15 cellular contexts compared by ENCODE assay signal in the genomic region with DNA sequence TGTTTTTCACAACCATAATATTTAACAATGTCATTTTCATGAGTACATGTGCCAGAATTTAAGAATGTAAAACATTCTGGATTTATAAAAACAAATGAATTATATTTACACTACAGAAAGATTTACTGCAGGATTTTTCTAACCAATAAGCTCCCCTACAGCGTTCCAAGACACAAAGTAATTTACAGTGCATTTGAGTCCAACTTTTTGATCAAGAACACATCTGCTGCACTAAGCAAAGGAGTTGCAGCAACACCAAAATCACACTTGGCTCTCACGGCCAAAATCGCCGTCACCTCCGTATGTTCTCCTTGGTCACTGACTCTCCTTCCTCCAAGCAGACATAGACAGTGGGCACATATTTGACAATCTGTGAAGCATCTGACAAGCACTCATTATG. TPM values are rescaled to one million over a fixed set of nuclear protein-coding genes. Genes with fewer than 3 reads are reported as not detected.
DNase-seq lines count a peak whose midpoint lies in the region; ATAC-seq and TF ChIP-seq lines count a peak whose summit lies in the region.
"Had no signal": no experiment of that assay in that cellular context is flagged by ENCODE, and none has a peak within 500 bp of the region (broad histone marks: within the 10 kb centered on the region; RNA-seq: fewer than 3 reads in every experiment).

No MANE protein-coding gene starts in this region.

- no TSS peak for BruUV-seq in Panc1 (replicated peaks; lab: Mats Ljungman, UMichigan)

- H3K4me3 Mint-ChIP-seq in activated T-cell treated with anti-CD3 and anti-CD28 coated beads, Interleukin-2, amount 50 U/mL, for 24 hours: no peak overlapping the region
- no peak overlapping the region for H3K4me3 Mint-ChIP-seq in activated T-cell treated with anti-CD3 and anti-CD28 coated beads, Interleukin-2, amount 50 U/mL, for 4 hours
- H3K4me3 Mint-ChIP-seq in osteocyte (ENCODE audit: unreplicated experiment): no peak overlapping the region

- CTCF ChIA-PET in Panc1 (lab: Charles Lee): no interaction called here

- peak overlapping the region; percentile 41 for H3K27ac Mint-ChIP-seq in activated T-cell treated with anti-CD3 and anti-CD28 coated beads, Interleukin-2, amount 50 U/mL, for 24 hours
- H3K27ac Mint-ChIP-seq in osteocyte (ENCODE audit: unreplicated experiment): peak overlapping the region; percentile 31

- DNase-seq in activated T-cell treated with anti-CD3 and anti-CD28 coated beads, Interleukin-2, amount 50 U/mL, for 24 hours: no peak
- no peak for DNase-seq in activated T-cell treated with anti-CD3 and anti-CD28 coated beads, Interleukin-2, amount 50 U/mL, for 4 hours
- DNase-seq in Panc1 (ENCODE audit: low read depth, low spot score) (no peak), esophagus squamous epithelium (lab: John Stamatoyannopoulos, UW) (no peak), osteocyte (ENCODE audit: extremely low spot score, unreplicated experiment) (no peak), RPMI8226 (no peak), lower lobe of right lung (no peak)
- DNase-seq: KG1; NCI-H1105 treated with DMSO at 0.1 percent for 48 hours; occipital lobe; stimulated activated CD4-positive, alpha-beta T cell treated with anti-CD3 and anti-CD28 coated beads, Interleukin-1b, Interleukin-23, amount 100 ng/mL, for 48 hours had no signal

- H3K27ac ChIP-seq in Panc1 (ENCODE audit: low read length) (peak overlapping the region; percentile 93; the same call in 1 of the 2 replicates), esophagus squamous epithelium (peak overlapping the region in 3 of 4 donors; percentile 86 to 92 (median 91)), lower lobe of right lung (no peak overlapping the region)
- H3K27ac ChIP-seq: SJSA1 had no signal

- H3K4me1 ChIP-seq in Panc1 (ENCODE audit: control insufficient read depth, insufficient read depth, low read length) (peaks cover 27% of the 10 kb centered on the region), esophagus squamous epithelium (peaks cover 22 to 61% (median 22%) of the 10 kb centered on the region in 3 donors), lower lobe of right lung (peaks cover 40% of the 10 kb centered on the region)

- H3K4me3 ChIP-seq in Panc1 (ENCODE audit: low read depth in 2 of 2, low read length in 2 of 2) (no peak overlapping the region), esophagus squamous epithelium (no peak overlapping the region), lower lobe of right lung (no peak overlapping the region)

- H3K36me3 Mint-ChIP-seq in activated T-cell treated with anti-CD3 and anti-CD28 coated beads, Interleukin-2, amount 50 U/mL, for 24 hours (ENCODE audit: low read depth): peaks cover 59% of the 10 kb centered on the region
- peaks cover 4% of the 10 kb centered on the region for H3K36me3 Mint-ChIP-seq in activated T-cell treated with anti-CD3 and anti-CD28 coated beads, Interleukin-2, amount 50 U/mL, for 4 hours (ENCODE audit: insufficient read depth)
- H3K36me3 Mint-ChIP-seq in osteocyte (ENCODE audit: unreplicated experiment): no peaks in the 10 kb centered on the region

- no peaks in the 10 kb centered on the region for H3K27me3 Mint-ChIP-seq in activated T-cell treated with anti-CD3 and anti-CD28 coated beads, Interleukin-2, amount 50 U/mL, for 24 hours
- no peaks in the 10 kb centered on the region for H3K27me3 Mint-ChIP-seq in activated T-cell treated with anti-CD3 and anti-CD28 coated beads, Interleukin-2, amount 50 U/mL, for 4 hours (ENCODE audit: low read depth)
- H3K27me3 Mint-ChIP-seq in osteocyte (ENCODE audit: unreplicated experiment): no peaks in the 10 kb centered on the region
- H3K27me3 Mint-ChIP-seq: memory B cell had no signal

- no peaks in the 10 kb centered on the region for H3K9me3 Mint-ChIP-seq in activated T-cell treated with anti-CD3 and anti-CD28 coated beads, Interleukin-2, amount 50 U/mL, for 24 hours
- no peaks in the 10 kb centered on the region for H3K9me3 Mint-ChIP-seq in activated T-cell treated with anti-CD3 and anti-CD28 coated beads, Interleukin-2, amount 50 U/mL, for 4 hours
- no peaks in the 10 kb centered on the region for H3K9me3 Mint-ChIP-seq in osteocyte (ENCODE audit: unreplicated experiment)
- H3K9me3 Mint-ChIP-seq: memory B cell had no signal

- intact Hi-C loops in Panc1 (cut with micrococcal nuclease; ENCODE audit: unreplicated experiment) (no loop called here), esophagus squamous epithelium (cut with DNase I) (no loop called here), lower lobe of right lung (cut with DNase I) (no loop called here)

- H3K36me3 ChIP-seq in Panc1 (ENCODE audit: control insufficient read depth, insufficient read depth, low read length) (no peaks in the 10 kb centered on the region), esophagus squamous epithelium (no peaks in the 10 kb centered on the region), lower lobe of right lung (no peaks in the 10 kb centered on the region)
- H3K36me3 ChIP-seq: SJSA1 had no signal

- in situ Hi-C loops in Panc1 (cut with HindIII; ENCODE audit: low pct_unique_long_range_greater_than_20kb, low sequenced_read_pairs): no loop called here

- POLR2A ChIA-PET in Panc1 (lab: Charles Lee): no interaction called here

- TF ChIP-seq POLR2A in esophagus squamous epithelium (IDR thresholded peaks at IDR 0.05): no peak

- H3K9me3 ChIP-seq in Panc1 (ENCODE audit: control insufficient read depth, insufficient read depth, low read depth, low read length): no peaks in the 10 kb centered on the region
- no peaks in the 10 kb centered on the region for H3K9me3 ChIP-seq in esophagus squamous epithelium
- no peaks in the 10 kb centered on the region for H3K9me3 ChIP-seq in lower lobe of right lung
- H3K9me3 ChIP-seq: SJSA1 had no signal

- 34 to 78% methylated on average over 5 of the region's 5 CpGs for WGBS in esophagus squamous epithelium, 2 donors

- peaks cover 61% of the 10 kb centered on the region for H3K4me1 Mint-ChIP-seq in activated T-cell treated with anti-CD3 and anti-CD28 coated beads, Interleukin-2, amount 50 U/mL, for 24 hours (ENCODE audit: low read depth)
- H3K4me1 Mint-ChIP-seq in activated T-cell treated with anti-CD3 and anti-CD28 coated beads, Interleukin-2, amount 50 U/mL, for 4 hours (ENCODE audit: low read depth): peaks cover 46% of the 10 kb centered on the region
- H3K4me1 Mint-ChIP-seq in osteocyte (ENCODE audit: unreplicated experiment): peaks cover 25% of the 10 kb centered on the region

- TF ChIP-seq CTCF in Panc1 (IDR thresholded peaks at IDR 0.05): no peak
- TF ChIP-seq CTCF in esophagus squamous epithelium (IDR thresholded peaks at IDR 0.05): no peak
- no peak for TF ChIP-seq CTCF in osteocyte (IDR thresholded peaks at IDR 0.05)
- no peak for TF ChIP-seq CTCF in lower lobe of right lung (IDR thresholded peaks at IDR 0.05)

- no peak for ATAC-seq in activated T-cell treated with anti-CD3 and anti-CD28 coated beads, Interleukin-2, amount 50 U/mL, for 4 hours
- ATAC-seq in Panc1: no peak
- no peak for ATAC-seq in lower lobe of right lung
- no peak for ATAC-seq in GM21825 (IDR thresholded peaks at IDR 0.05; ENCODE audit: unreplicated experiment)
- ATAC-seq: sciatic nerve had no signal

- no peaks in the 10 kb centered on the region for H3K27me3 ChIP-seq in Panc1 (ENCODE audit: control insufficient read depth, insufficient read depth, low read length)
- no peaks in the 10 kb centered on the region for H3K27me3 ChIP-seq in esophagus squamous epithelium
- H3K27me3 ChIP-seq in lower lobe of right lung (ENCODE audit: low read depth): no peaks in the 10 kb centered on the region
- H3K27me3 ChIP-seq: SJSA1 had no signal

RNA-seq across cellular contexts. Expression of a gene that starts 7.7 kb away (rescaled TPM):
- 10 to 100 TPM; 35.7 to 48.2 (median 44.6) TPM for total RNA-seq in activated T-cell treated with anti-CD3 and anti-CD28 coated beads, Interleukin-2, amount 50 U/mL, for 4 hours
- total RNA-seq in Panc1 (2021; ENCODE audit: unreplicated experiment): 47.4 TPM
- polyA plus RNA-seq in Panc1 (2012; ENCODE audit: insufficient read length): 33.8 TPM
- total RNA-seq in esophagus squamous epithelium: 10 to 100 TPM; 35.6 to 58.0 (median 44.0) TPM
- 50.0 and 51.6 TPM in 2 replicates for total RNA-seq in osteocyte
- total RNA-seq in lower lobe of right lung: 62.2 TPM
